Comparison of ENCODE assay signal across 8 cellular contexts in genomic region chr15:69462493-69463181, GRCh38. TPM values are rescaled to one million over a fixed set of nuclear protein-coding genes. Genes with fewer than 3 reads are reported as not detected.
A peak's percentile ranks its signal among the peaks of the same experiment; 100 is the strongest.
DNase-seq lines count a peak whose midpoint lies in the region; ATAC-seq lines count a peak whose summit lies in the region.

No MANE protein-coding gene starts in this region.

- ATAC-seq in HG03460 (IDR thresholded peaks at IDR 0.05; ENCODE audit: unreplicated experiment), result peak; percentile 92
- peak; percentile 90 for ATAC-seq in left colon

- peak overlapping the region; percentile 89 for H3K27ac Mint-ChIP-seq in activated CD4-positive, alpha-beta T cell treated with anti-CD3 and anti-CD28 coated beads, Interleukin-2, amount 10 ng/mL, durations not matched to agents 24 days and 14 days

- intact Hi-C loops in activated CD4-positive, alpha-beta T cell treated with anti-CD3 and anti-CD28 coated beads, Interleukin-2, amount 10 ng/mL, durations not matched to agents 24 days and 14 days (cut with micrococcal nuclease), result loop anchor here (1.0 kb wide), 1 partner anchor 10 kb away; the partner anchor contains the start of gene RPLP1
- intact Hi-C loops in left colon (cut with DNase I, micrococcal nuclease), result no loop called here

- peaks cover 18% of the 10 kb centered on the region for H3K4me1 Mint-ChIP-seq in activated CD4-positive, alpha-beta T cell treated with anti-CD3 and anti-CD28 coated beads, Interleukin-2, amount 10 ng/mL, durations not matched to agents 24 days and 14 days

- H3K27ac ChIP-seq in BLaER1 treated with 17β-estradiol and CSF1 and Interleukin-3, amounts not matched to agents 10 nM and 100 nM, result peak overlapping the region; percentile 69 to 87 (median 77)

- H3K9me3 Mint-ChIP-seq in activated CD4-positive, alpha-beta T cell treated with anti-CD3 and anti-CD28 coated beads, Interleukin-2, amount 10 ng/mL, durations not matched to agents 24 days and 14 days, result no peaks in the 10 kb centered on the region

- peak overlapping the region; percentile 73 to 92 (median 84) for H3K4me2 ChIP-seq in BLaER1 treated with 17β-estradiol and CSF1 and Interleukin-3, amounts not matched to agents 10 nM and 100 nM

- H3K4me1 ChIP-seq in BLaER1 treated with 17β-estradiol and CSF1 and Interleukin-3, amounts not matched to agents 10 nM and 100 nM, result peaks cover 12 to 19% (median 15%) of the 10 kb centered on the region in 10 experiments

- peak overlapping the region; percentile 90 for H3K4me3 Mint-ChIP-seq in activated CD4-positive, alpha-beta T cell treated with anti-CD3 and anti-CD28 coated beads, Interleukin-2, amount 10 ng/mL, durations not matched to agents 24 days and 14 days

- H4K20me1 ChIP-seq in BLaER1 treated with 17β-estradiol and CSF1 and Interleukin-3, amounts not matched to agents 10 nM and 100 nM, result peaks cover 0 to 25% (median 13%) of the 10 kb centered on the region in 11 experiments; a peak in 17 of 22 replicates

- peaks cover 7% of the 10 kb centered on the region for H3K27me3 Mint-ChIP-seq in activated CD4-positive, alpha-beta T cell treated with anti-CD3 and anti-CD28 coated beads, Interleukin-2, amount 10 ng/mL, durations not matched to agents 24 days and 14 days

- peaks cover 0 to 11% (median 3%) of the 10 kb centered on the region in 11 experiments; a peak in 11 of 22 replicates for H3K36me3 ChIP-seq in BLaER1 treated with 17β-estradiol and CSF1 and Interleukin-3, amounts not matched to agents 10 nM and 100 nM

- peak overlapping the region; percentile 74 to 85 (median 81) for H3K9ac ChIP-seq in BLaER1 treated with 17β-estradiol and CSF1 and Interleukin-3, amounts not matched to agents 10 nM and 100 nM

- H3K27me3 ChIP-seq in BLaER1 treated with 17β-estradiol and CSF1 and Interleukin-3, amounts not matched to agents 10 nM and 100 nM, result peaks cover 0 to 5% (median 0%) of the 10 kb centered on the region in 11 experiments; a peak in 3 of 22 replicates

- no peaks in the 10 kb centered on the region for H3K9me3 ChIP-seq in BLaER1 treated with 17β-estradiol and CSF1 and Interleukin-3, amounts not matched to agents 10 nM and 100 nM (replicated peaks in 1 of 11)

- DNase-seq in GM19240 (ENCODE audit: insufficient read length, low spot score), result peak; percentile 81
- peak; percentile 90 to 97 for DNase-seq in NCI-H526 (lab: John Stamatoyannopoulos, UW)
- peak; percentile 97 for DNase-seq in activated CD4-positive, alpha-beta T cell treated with anti-CD3 and anti-CD28 coated beads, Interleukin-2, amount 10 ng/mL, durations not matched to agents 24 days and 14 days
- peak; percentile 28 for DNase-seq in cortex of kidney (lab: John Stamatoyannopoulos, UW)
- DNase-seq in left colon, result peak; percentile 96 to 97
- peak; percentile 88 to 93 for DNase-seq in stimulated activated CD4-positive, alpha-beta T cell treated with anti-CD3 and anti-CD28 coated beads, Interleukin-1b, Interleukin-23, amount 100 ng/mL, for 4 hours (ENCODE audit: low read depth in 2 of 2)

- H3K36me3 Mint-ChIP-seq in activated CD4-positive, alpha-beta T cell treated with anti-CD3 and anti-CD28 coated beads, Interleukin-2, amount 10 ng/mL, durations not matched to agents 24 days and 14 days (ENCODE audit: low read depth), result peaks cover 7% of the 10 kb centered on the region

- peak overlapping the region; percentile 47 to 69 (median 60) for H3K4me3 ChIP-seq in BLaER1 treated with 17β-estradiol and CSF1 and Interleukin-3, amounts not matched to agents 10 nM and 100 nM

RNA-seq across cellular contexts. Expression of gene RPLP1, which starts 10.0 kb away (rescaled TPM):
- 1,827 and 1,829 TPM in 2 replicates for total RNA-seq in activated CD4-positive, alpha-beta T cell treated with anti-CD3 and anti-CD28 coated beads, Interleukin-2, amount 10 ng/mL, durations not matched to agents 24 days and 14 days
- 1,000 to 10,000 TPM; 1,228 to 1,338 TPM for total RNA-seq in left colon

RNA-seq across cellular contexts. Expression of gene KIF23, which starts 48.5 kb away (rescaled TPM):
- 36.0 and 40.0 TPM in 2 replicates for total RNA-seq in activated CD4-positive, alpha-beta T cell treated with anti-CD3 and anti-CD28 coated beads, Interleukin-2, amount 10 ng/mL, durations not matched to agents 24 days and 14 days
- 1 to 10 TPM; 4.0 to 8.7 TPM for total RNA-seq in left colon

Comparison
In these comparisons a context has a peak if more than half of its experiments do, and no peak if none do; other contexts are left out.
1. Peak in every context shown above with its lines: DNase-seq, ATAC-seq, H3K4me3 ChIP-seq and H3K27ac ChIP-seq.
2. DNase-seq: peak in every context shown above with its lines; median percentile 97 in activated CD4-positive, alpha-beta T cell treated with anti-CD3 and anti-CD28 coated beads, Interleukin-2, amount 10 ng/mL, durations not matched to agents 24 days and 14 days; 96 in left colon; 94 in NCI-H526; 90 in stimulated activated CD4-positive, alpha-beta T cell treated with anti-CD3 and anti-CD28 coated beads, Interleukin-1b, Interleukin-23, amount 100 ng/mL, for 4 hours; 81 in GM19240; 28 in cortex of kidney.